Comparison of ENCODE assay signal across 1 cellular context in genomic region chr2:69781321-69782248, GRCh38.
TF ChIP-seq lines count a peak whose summit lies in the region.

No MANE protein-coding gene starts in this region.

TF ChIP-seq in liver, 16 proteins besides CTCF, POLR2A, EP300 and RAD21 (continued from another document):
- TF ChIP-seq REST (IDR thresholded peaks at IDR 0.05) (peak; percentile 49), FOXA2 (IDR thresholded peaks at IDR 0.05) (peak; percentile 92), ATF3 (IDR thresholded peaks at IDR 0.05) (peak; percentile 52), EGR1 (IDR thresholded peaks at IDR 0.05; ENCODE audit: low read depth in 2 of 2) (peak in 1 of 2 donors; percentile 61), MAX (IDR thresholded peaks at IDR 0.05) (peak; percentile 89)
